ENCODE assay signal across 26 cellular contexts in genomic region chr16:11323551-11324336, GRCh38. TPM values are rescaled to one million over a fixed set of nuclear protein-coding genes. Genes with fewer than 3 reads are reported as not detected.
"Had no signal": no experiment of that assay in that cellular context is flagged by ENCODE, and none has a peak within 500 bp of the region (broad histone marks: within the 10 kb centered on the region; RNA-seq: fewer than 3 reads in every experiment).

No MANE protein-coding gene starts in this region.

- H3K9me3 ChIP-seq: breast epithelium, esophagus squamous epithelium, heart right ventricle, spleen, suprapubic skin, tibial artery had no signal

- H3K36me3 ChIP-seq: breast epithelium, esophagus squamous epithelium, heart right ventricle, spleen, suprapubic skin, tibial artery, WERI-Rb-1 had no signal

- H3K36me3 Mint-ChIP-seq: natural killer cell had no signal

- DNase-seq: activated CD4-positive, alpha-beta T cell treated with anti-CD3 and anti-CD28 coated beads, Interleukin-2, amount 50 U/mL, for 1 hour; activated CD4-positive, CD25-positive, alpha-beta regulatory T cell treated with anti-CD3 and anti-CD28 coated beads, Interleukin-2, amount 50 U/mL, for 72 hours; activated effector memory CD4-positive, alpha-beta T cell treated with anti-CD3 and anti-CD28 coated beads, Interleukin-2, amount 50 U/mL, for 16 hours; activated naive CD4-positive, alpha-beta T cell treated with anti-CD3 and anti-CD28 coated beads, Interleukin-2, amount 50 U/mL, for 16 hours; activated T-cell treated with anti-CD3 and anti-CD28 coated beads, Interleukin-2, amount 50 U/mL, for 1 hour; central memory CD4-positive, alpha-beta T cell; esophagus squamous epithelium; foreskin melanocyte; heart right ventricle; natural killer cell; right cardiac atrium; spleen; stimulated activated naive CD4-positive, alpha-beta T cell; T-helper 17 cell; T1000; tibial artery; WERI-Rb-1 had no signal

- ATAC-seq: heart right ventricle, natural killer cell, right cardiac atrium, T-helper 17 cell had no signal

- H3K4me1 ChIP-seq: breast epithelium had no signal

- H3K27ac Mint-ChIP-seq: natural killer cell, T-helper 17 cell had no signal

- H3K4me3 ChIP-seq: breast epithelium, esophagus squamous epithelium, heart right ventricle, spleen, suprapubic skin, tibial artery had no signal

- H3K4me3 Mint-ChIP-seq: activated T-helper 1 cell treated with anti-CD3 and anti-CD28 coated beads, Interleukin-12 subunit alpha, Interleukin-12 subunit beta, Interleukin-2, Interleukin-4 antibody, amounts not matched to agents 30 ng/mL and 10 ng/mL and 1 ng/mL, durations not matched to agents 14 hours and 24 hours and 36 hours; dendritic cell treated with granulocyte-macrophage colony-stimulating factor and Interleukin-4, amounts not matched to agents 40 ng/mL and 50 ng/mL, for 4 days; natural killer cell; T-helper 17 cell had no signal

- H3K9me3 Mint-ChIP-seq: dendritic cell treated with granulocyte-macrophage colony-stimulating factor and Interleukin-4, amounts not matched to agents 40 ng/mL and 50 ng/mL, for 4 days; natural killer cell had no signal

- H3K27me3 Mint-ChIP-seq: T-helper 17 cell had no signal

- H3K27me3 ChIP-seq: breast epithelium, esophagus squamous epithelium, heart right ventricle, spleen, suprapubic skin, tibial artery had no signal

RNA-seq across cellular contexts. Expression of gene PRM1, which starts 42.6 kb away (rescaled TPM):
- total RNA-seq: activated T-helper 1 cell treated with anti-CD3 and anti-CD28 coated beads, Interleukin-12 subunit alpha, Interleukin-12 subunit beta, Interleukin-2, Interleukin-4 antibody, amounts not matched to agents 30 ng/mL and 10 ng/mL and 1 ng/mL, durations not matched to agents 14 hours and 24 hours and 36 hours; breast epithelium; esophagus squamous epithelium; glomerular endothelial cell; heart right ventricle; kidney epithelial cell; lower leg skin; natural killer cell; osteoblast; right cardiac atrium; spleen; suprapubic skin; T-helper 17 cell; ureter had no signal

RNA-seq across cellular contexts. Expression of gene PRM2, which starts 47.5 kb away (rescaled TPM):
- total RNA-seq: activated T-helper 1 cell treated with anti-CD3 and anti-CD28 coated beads, Interleukin-12 subunit alpha, Interleukin-12 subunit beta, Interleukin-2, Interleukin-4 antibody, amounts not matched to agents 30 ng/mL and 10 ng/mL and 1 ng/mL, durations not matched to agents 14 hours and 24 hours and 36 hours; breast epithelium; esophagus squamous epithelium; glomerular endothelial cell; heart right ventricle; kidney epithelial cell; natural killer cell; osteoblast; right cardiac atrium; spleen; suprapubic skin; T-helper 17 cell; ureter had no signal

RNA-seq across cellular contexts. Expression of gene PRM3, which starts 50.3 kb away (rescaled TPM):
- total RNA-seq: activated T-helper 1 cell treated with anti-CD3 and anti-CD28 coated beads, Interleukin-12 subunit alpha, Interleukin-12 subunit beta, Interleukin-2, Interleukin-4 antibody, amounts not matched to agents 30 ng/mL and 10 ng/mL and 1 ng/mL, durations not matched to agents 14 hours and 24 hours and 36 hours; breast epithelium; esophagus squamous epithelium; glomerular endothelial cell; heart right ventricle; kidney epithelial cell; lower leg skin; natural killer cell; osteoblast; right cardiac atrium; spleen; suprapubic skin; T-helper 17 cell; ureter had no signal

RNA-seq across cellular contexts. Expression of gene TNP2, which starts 54.6 kb away (rescaled TPM):
- total RNA-seq: activated T-helper 1 cell treated with anti-CD3 and anti-CD28 coated beads, Interleukin-12 subunit alpha, Interleukin-12 subunit beta, Interleukin-2, Interleukin-4 antibody, amounts not matched to agents 30 ng/mL and 10 ng/mL and 1 ng/mL, durations not matched to agents 14 hours and 24 hours and 36 hours; breast epithelium; esophagus squamous epithelium; glomerular endothelial cell; heart right ventricle; kidney epithelial cell; lower leg skin; natural killer cell; osteoblast; right cardiac atrium; spleen; suprapubic skin; T-helper 17 cell; ureter had no signal
